Comparison of ENCODE assay signal across 18 cellular contexts in genomic region chr18:32980896-32981295, GRCh38.
DNase-seq lines count a peak whose midpoint lies in the region; ATAC-seq, FAIRE-seq and TF ChIP-seq lines count a peak whose summit lies in the region.
"Had no signal": no experiment of that assay in that cellular context is flagged by ENCODE, and none has a peak within 500 bp of the region (broad histone marks: within the 10 kb centered on the region; RNA-seq: fewer than 3 reads in every experiment).

No MANE protein-coding gene starts in this region.

- H3K4me3 ChIP-seq in ACC112 (ENCODE audit: low read depth, low read length) (no peak overlapping the region), astrocyte of the cerebellum (ENCODE audit: low read depth, low read length) (no peak overlapping the region)
- H3K4me3 ChIP-seq: BLaER1 treated with 17β-estradiol and CSF1 and Interleukin-3, amounts not matched to agents 10 nM and 100 nM had no signal

- ATAC-seq in GM18861 (IDR thresholded peaks at IDR 0.05; ENCODE audit: unreplicated experiment), result no peak
- no peak for ATAC-seq in effector memory CD8-positive, alpha-beta T cell (replicated peaks)

- H3K9me3 Mint-ChIP-seq in effector memory CD8-positive, alpha-beta T cell, result no peaks in the 10 kb centered on the region

- H3K36me3 Mint-ChIP-seq in effector memory CD8-positive, alpha-beta T cell (ENCODE audit: insufficient read depth), result no peaks in the 10 kb centered on the region
- H3K36me3 Mint-ChIP-seq: CD4-positive, alpha-beta memory T cell had no signal

- no peaks in the 10 kb centered on the region for H3K4me1 Mint-ChIP-seq in effector memory CD8-positive, alpha-beta T cell (ENCODE audit: low read depth in 2 of 2)
- H3K4me1 Mint-ChIP-seq: CD4-positive, alpha-beta memory T cell had no signal

- FAIRE-seq in RCC 7860 (lab: Jason Lieb, UNC), result no peak
- FAIRE-seq: GM18507 had no signal

- DNase-seq in NCI-H82 (lab: John Stamatoyannopoulos, UW) (peak; percentile 57), astrocyte of the cerebellum (ENCODE audit: low read depth) (peak; percentile 6), iris pigment epithelial cell (ENCODE audit: low read depth) (peak; percentile 63), DMS 273 (lab: John Stamatoyannopoulos, UW; ENCODE audit: unreplicated experiment) (no peak), RCC 7860 (ENCODE audit: low spot score) (no peak)
- DNase-seq in effector memory CD8-positive, alpha-beta T cell, result no peak
- DNase-seq: CD4-positive, alpha-beta memory T cell; GDM1; GOT3; Kasumi-1; NCI-H1417; NCI-H187; Right ventricle myocardium superior had no signal

- no peak overlapping the region for H3K27ac Mint-ChIP-seq in effector memory CD8-positive, alpha-beta T cell
- H3K27ac Mint-ChIP-seq: CD4-positive, alpha-beta memory T cell had no signal

- TF ChIP-seq CTCF in astrocyte of the cerebellum (IDR thresholded peaks at IDR 0.05; ENCODE audit: low read depth, low read length, missing control alignments), result no peak

- H2AFZ ChIP-seq in ACC112 (ENCODE audit: low read length, unreplicated experiment), result peak overlapping the region; percentile 77

- no peak overlapping the region for H3K27ac ChIP-seq in ACC112 (ENCODE audit: low read depth, low read length)
- H3K27ac ChIP-seq: 22Rv1; BLaER1 treated with 17β-estradiol and CSF1 and Interleukin-3, amounts not matched to agents 10 nM and 100 nM had no signal

- no peak overlapping the region for H3K4me3 Mint-ChIP-seq in effector memory CD8-positive, alpha-beta T cell
- H3K4me3 Mint-ChIP-seq: CD4-positive, alpha-beta memory T cell had no signal

- H3K4me1 ChIP-seq in ACC112 (ENCODE audit: control insufficient read depth, insufficient read depth, low read length, unreplicated experiment), result no peaks in the 10 kb centered on the region

- no peaks in the 10 kb centered on the region for H3K79me2 ChIP-seq in ACC112 (ENCODE audit: control insufficient read depth, insufficient read depth, low read length, unreplicated experiment)

- H3K27me3 Mint-ChIP-seq in effector memory CD8-positive, alpha-beta T cell, result no peaks in the 10 kb centered on the region
- H3K27me3 Mint-ChIP-seq: CD4-positive, alpha-beta memory T cell had no signal

- in situ Hi-C loops in astrocyte of the cerebellum (cut with HindIII; ENCODE audit: low sequenced_read_pairs), result no loop called here

- H3K27me3 ChIP-seq in ACC112 (ENCODE audit: insufficient read depth, low read length), result no peaks in the 10 kb centered on the region
- H3K27me3 ChIP-seq: BLaER1 treated with 17β-estradiol and CSF1 and Interleukin-3, amounts not matched to agents 10 nM and 100 nM had no signal

- H3K36me3 ChIP-seq in ACC112 (ENCODE audit: insufficient read depth, low read length), result no peaks in the 10 kb centered on the region
- H3K36me3 ChIP-seq: BLaER1 treated with 17β-estradiol and CSF1 and Interleukin-3, amounts not matched to agents 10 nM and 100 nM had no signal

Comparison
In these comparisons a context has a peak if more than half of its experiments do, and no peak if none do; other contexts are left out.
1. DNase-seq: peak in NCI-H82 (single experiment), astrocyte of the cerebellum (single experiment) and iris pigment epithelial cell (single experiment); none in DMS 273 (single experiment), RCC 7860 (single experiment) and effector memory CD8-positive, alpha-beta T cell (0 of 3).